1 cellular context compared by ENCODE assay signal in genomic region chr17:19247423-19247822, GRCh38.
TF ChIP-seq lines count a peak whose summit lies in the region.

No MANE protein-coding gene starts in this region.

TF ChIP-seq in H1, 55 proteins besides CTCF, POLR2A, EP300 and RAD21:
- no peak for TF ChIP-seq BRCA1 (IDR thresholded peaks at IDR 0.05; ENCODE audit: low read depth, low read length)
- no peak for TF ChIP-seq KDM1A (IDR thresholded peaks at IDR 0.05; ENCODE audit: borderline replicate concordance, low read length)
- no peak for TF ChIP-seq FOSL1 (IDR thresholded peaks at IDR 0.05; ENCODE audit: insufficient read depth, low read depth, low read length)
